In genomic region chr5:67010684-67011409, GRCh38 we compare ENCODE assay signal across 11 cellular contexts.
A peak's percentile ranks its signal among the peaks of the same experiment; 100 is the strongest.
DNase-seq lines count a peak whose midpoint lies in the region; ATAC-seq and TF ChIP-seq lines count a peak whose summit lies in the region.
"Had no signal": no experiment of that assay in that cellular context is flagged by ENCODE, and none has a peak within 500 bp of the region (broad histone marks: within the 10 kb centered on the region; RNA-seq: fewer than 3 reads in every experiment).

No MANE protein-coding gene starts in this region.

- ATAC-seq in HG02678 (IDR thresholded peaks at IDR 0.05; ENCODE audit: unreplicated experiment) (no peak), GM21447 (IDR thresholded peaks at IDR 0.05; ENCODE audit: unreplicated experiment) (no peak)

- peak; percentile 44 for DNase-seq in activated T-cell treated with anti-CD3 and anti-CD28 coated beads for 48 hours (ENCODE audit: low read depth)
- no peak for DNase-seq in activated T-cell treated with anti-CD3 and anti-CD28 coated beads, Interleukin-2, amount 50 U/mL, for 1 hour
- no peak for DNase-seq in activated T-helper 1 cell treated with anti-CD3 and anti-CD28 coated beads, Interleukin-12 subunit alpha, Interleukin-12 subunit beta, Interleukin-2, Interleukin-4 antibody, amounts not matched to agents 30 ng/mL and 10 ng/mL and 1 ng/mL, durations not matched to agents 14 hours and 24 hours and 36 hours (ENCODE audit: low spot score)
- DNase-seq in kidney glomerular epithelial cell (lab: John Stamatoyannopoulos, UW) = peak; percentile 81
- no peak for DNase-seq in tibial artery
- DNase-seq in OCI-LY7 (ENCODE audit: low spot score) = no peak
- DNase-seq: activated gamma-delta T cell, DND-41, right lobe of liver had no signal

- peaks cover 19% of the 10 kb centered on the region for H3K36me3 Mint-ChIP-seq in activated T-helper 1 cell treated with anti-CD3 and anti-CD28 coated beads, Interleukin-12 subunit alpha, Interleukin-12 subunit beta, Interleukin-2, Interleukin-4 antibody, amounts not matched to agents 30 ng/mL and 10 ng/mL and 1 ng/mL, durations not matched to agents 14 hours and 24 hours and 36 hours (ENCODE audit: low read depth)

- CTCF ChIA-PET in OCI-LY7 (lab: Charles Lee; ENCODE audit: unreplicated experiment) = no interaction called here

- TF ChIP-seq CTCF in tibial artery (IDR thresholded peaks at IDR 0.05) (no peak), OCI-LY7 (conservative IDR thresholded peaks at IDR 0.05; ENCODE audit: low read length) (no peak)

- no peaks in the 10 kb centered on the region; the same call in 1 of the 2 replicates for H4K20me1 ChIP-seq in OCI-LY7 (ENCODE audit: insufficient read depth, low read length)

- H3K9me3 ChIP-seq in tibial artery (no peaks in the 10 kb centered on the region), OCI-LY7 (ENCODE audit: low read length) (no peaks in the 10 kb centered on the region)
- H3K9me3 ChIP-seq: right lobe of liver had no signal

- H3K9me3 Mint-ChIP-seq in activated T-helper 1 cell treated with anti-CD3 and anti-CD28 coated beads, Interleukin-12 subunit alpha, Interleukin-12 subunit beta, Interleukin-2, Interleukin-4 antibody, amounts not matched to agents 30 ng/mL and 10 ng/mL and 1 ng/mL, durations not matched to agents 14 hours and 24 hours and 36 hours = no peaks in the 10 kb centered on the region

- no peaks in the 10 kb centered on the region for H3K27me3 ChIP-seq in tibial artery
- H3K27me3 ChIP-seq: right lobe of liver had no signal

- POLR2A ChIA-PET in OCI-LY7 (lab: Charles Lee) = no interaction called here

- no peaks in the 10 kb centered on the region for H3K9me2 ChIP-seq in OCI-LY7 (ENCODE audit: insufficient read depth, low read length)

- H3K36me3 ChIP-seq in tibial artery = no peaks in the 10 kb centered on the region
- H3K36me3 ChIP-seq in OCI-LY7 (ENCODE audit: insufficient read depth, low read length) = no peaks in the 10 kb centered on the region
- H3K36me3 ChIP-seq: right lobe of liver had no signal

- peak overlapping the region; percentile 64 for H3K27ac Mint-ChIP-seq in activated T-helper 1 cell treated with anti-CD3 and anti-CD28 coated beads, Interleukin-12 subunit alpha, Interleukin-12 subunit beta, Interleukin-2, Interleukin-4 antibody, amounts not matched to agents 30 ng/mL and 10 ng/mL and 1 ng/mL, durations not matched to agents 14 hours and 24 hours and 36 hours

- H3K4me1 Mint-ChIP-seq in activated T-helper 1 cell treated with anti-CD3 and anti-CD28 coated beads, Interleukin-12 subunit alpha, Interleukin-12 subunit beta, Interleukin-2, Interleukin-4 antibody, amounts not matched to agents 30 ng/mL and 10 ng/mL and 1 ng/mL, durations not matched to agents 14 hours and 24 hours and 36 hours (ENCODE audit: low read depth) = peaks cover 92% of the 10 kb centered on the region

- H3K4me3 Mint-ChIP-seq in activated T-helper 1 cell treated with anti-CD3 and anti-CD28 coated beads, Interleukin-12 subunit alpha, Interleukin-12 subunit beta, Interleukin-2, Interleukin-4 antibody, amounts not matched to agents 30 ng/mL and 10 ng/mL and 1 ng/mL, durations not matched to agents 14 hours and 24 hours and 36 hours = peak overlapping the region; percentile 15

- H3K4me1 ChIP-seq in tibial artery = peaks cover 0 to 84% (median 41%) of the 10 kb centered on the region in 4 donors
- peaks cover 8% of the 10 kb centered on the region for H3K4me1 ChIP-seq in OCI-LY7 (ENCODE audit: insufficient read depth, low read length, poor library complexity, severe bottlenecking)

- H3K27me3 Mint-ChIP-seq in activated T-helper 1 cell treated with anti-CD3 and anti-CD28 coated beads, Interleukin-12 subunit alpha, Interleukin-12 subunit beta, Interleukin-2, Interleukin-4 antibody, amounts not matched to agents 30 ng/mL and 10 ng/mL and 1 ng/mL, durations not matched to agents 14 hours and 24 hours and 36 hours (ENCODE audit: insufficient read depth) = no peaks in the 10 kb centered on the region

- no peaks in the 10 kb centered on the region for H3K79me2 ChIP-seq in OCI-LY7 (ENCODE audit: insufficient read depth, low read depth, low read length)

- no peak overlapping the region for H2AFZ ChIP-seq in OCI-LY7 (ENCODE audit: low read length)

- H3K4me2 ChIP-seq in OCI-LY7 (ENCODE audit: low read length) = no peak overlapping the region

- BruUV-seq in OCI-LY7 (replicated peaks; lab: Mats Ljungman, UMichigan) = no TSS peak

- H3K4me3 ChIP-seq in tibial artery = peak overlapping the region in 1 of 2 donors; percentile 26
- no peak overlapping the region for H3K4me3 ChIP-seq in OCI-LY7 (ENCODE audit: low read depth, low read length, poor library complexity, severe bottlenecking)
- H3K4me3 ChIP-seq: right lobe of liver had no signal

- intact Hi-C loops in activated T-helper 1 cell treated with anti-CD3 and anti-CD28 coated beads, Interleukin-12 subunit alpha, Interleukin-12 subunit beta, Interleukin-2, Interleukin-4 antibody, amounts not matched to agents 30 ng/mL and 10 ng/mL and 1 ng/mL, durations not matched to agents 14 hours and 24 hours and 36 hours (cut with micrococcal nuclease) = no loop called here
- intact Hi-C loops in tibial artery (cut with DNase I; ENCODE audit: low total_unique reads) (no loop called here), OCI-LY7 (cut with micrococcal nuclease; ENCODE audit: unreplicated experiment) (no loop called here)

- peak overlapping the region; percentile 66 to 77 for H3K27ac ChIP-seq in tibial artery
- H3K27ac ChIP-seq in OCI-LY7 (ENCODE audit: low read depth, low read length, poor library complexity, severe bottlenecking) = no peak overlapping the region
- H3K27ac ChIP-seq: right lobe of liver had no signal

Comparison
In these comparisons a context has a peak if more than half of its experiments do, and no peak if none do; other contexts are left out.
1. DNase-seq: peak in activated T-cell treated with anti-CD3 and anti-CD28 coated beads for 48 hours (single experiment) and kidney glomerular epithelial cell (single experiment); none in activated T-cell treated with anti-CD3 and anti-CD28 coated beads, Interleukin-2, amount 50 U/mL, for 1 hour (single experiment), activated T-helper 1 cell treated with anti-CD3 and anti-CD28 coated beads, Interleukin-12 subunit alpha, Interleukin-12 subunit beta, Interleukin-2, Interleukin-4 antibody, amounts not matched to agents 30 ng/mL and 10 ng/mL and 1 ng/mL, durations not matched to agents 14 hours and 24 hours and 36 hours (single experiment), tibial artery (0 of 2) and OCI-LY7 (single experiment).